ENCODE assay signal across 10 cellular contexts in the genomic region with DNA sequence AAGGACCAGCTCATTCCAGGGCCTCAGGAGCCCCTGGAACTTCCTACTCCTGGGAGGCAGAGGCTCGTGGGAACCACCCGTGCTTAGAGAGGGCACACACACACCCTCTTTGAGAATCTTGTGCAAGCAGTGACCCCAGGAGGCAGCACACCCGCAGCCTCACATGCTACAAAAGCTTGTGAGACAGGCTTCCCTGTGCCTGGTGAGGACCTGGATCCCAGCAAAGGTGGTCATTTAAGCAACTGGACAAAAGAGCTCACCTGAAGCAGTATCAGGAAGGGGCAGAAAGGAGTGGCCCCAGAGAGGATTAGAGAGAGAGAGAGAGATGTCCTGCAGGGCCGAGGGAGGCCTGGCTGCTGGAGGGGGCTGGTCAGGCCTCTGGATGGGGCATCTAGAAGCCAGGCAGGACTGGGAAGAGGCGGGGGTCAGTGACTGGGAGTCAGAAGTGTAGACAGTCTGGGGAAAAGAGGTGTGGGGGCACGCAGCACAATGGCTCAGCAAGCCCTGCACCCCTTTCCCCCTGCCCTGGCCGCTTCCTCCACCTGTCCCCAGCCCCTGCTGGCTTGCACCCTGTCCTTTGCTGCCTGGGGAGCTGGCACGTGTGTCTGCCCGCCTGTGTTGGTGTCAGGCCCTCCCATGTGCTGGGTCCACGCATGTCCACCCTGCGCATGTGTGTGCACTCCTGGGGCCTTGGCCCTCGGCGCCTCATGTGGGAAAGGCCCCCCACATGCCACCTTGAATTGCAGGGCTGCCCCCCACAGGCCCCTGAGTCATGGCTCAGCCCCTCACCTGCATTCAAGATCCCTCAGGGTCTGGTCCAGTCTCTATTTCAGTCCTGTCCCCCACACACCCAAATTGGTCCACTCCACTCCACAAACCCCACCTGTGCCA. TPM values are rescaled to one million over a fixed set of nuclear protein-coding genes. Genes with fewer than 3 reads are reported as not detected.
DNase-seq lines count a peak whose midpoint lies in the region; ATAC-seq lines count a peak whose summit lies in the region.
"Had no signal": no experiment of that assay in that cellular context is flagged by ENCODE, and none has a peak within 500 bp of the region (broad histone marks: within the 10 kb centered on the region; RNA-seq: fewer than 3 reads in every experiment).

No MANE protein-coding gene starts in this region.

- peaks cover 11 to 22% of the 10 kb centered on the region in 2 donors for H3K36me3 Mint-ChIP-seq in activated T-cell treated with anti-CD3 and anti-CD28 coated beads, Interleukin-2, amount 50 U/mL, for 72 hours (ENCODE audit: insufficient read depth in 2 of 2)
- peaks cover 17 to 40% of the 10 kb centered on the region in 2 donors for H3K36me3 Mint-ChIP-seq in activated naive CD4-positive, alpha-beta T cell treated with anti-CD3 and anti-CD28 coated beads, Interleukin-2, amount 50 U/mL, for 72 hours

- H3K4me3 Mint-ChIP-seq in activated T-cell treated with anti-CD3 and anti-CD28 coated beads, Interleukin-2, amount 50 U/mL, for 72 hours: no peak overlapping the region
- H3K4me3 Mint-ChIP-seq in stimulated activated naive CD8-positive, alpha-beta T cell treated with anti-CD3 and anti-CD28 coated beads, Interleukin-15, amount 100 ng/mL, for 72 hours: no peak overlapping the region

- peaks cover 3% of the 10 kb centered on the region for H3K4me1 Mint-ChIP-seq in activated T-cell treated with anti-CD3 and anti-CD28 coated beads, Interleukin-2, amount 50 U/mL, for 72 hours (ENCODE audit: low read depth)
- H3K4me1 Mint-ChIP-seq in stimulated activated naive CD8-positive, alpha-beta T cell treated with anti-CD3 and anti-CD28 coated beads, Interleukin-15, amount 100 ng/mL, for 72 hours: peaks cover 57% of the 10 kb centered on the region

- peaks cover 0 to 7% of the 10 kb centered on the region in 2 donors for H3K9me3 Mint-ChIP-seq in activated T-cell treated with anti-CD3 and anti-CD28 coated beads, Interleukin-2, amount 50 U/mL, for 72 hours
- peaks cover 0 to 4% of the 10 kb centered on the region in 2 donors for H3K9me3 Mint-ChIP-seq in activated naive CD4-positive, alpha-beta T cell treated with anti-CD3 and anti-CD28 coated beads, Interleukin-2, amount 50 U/mL, for 72 hours
- H3K9me3 Mint-ChIP-seq in stimulated activated naive CD8-positive, alpha-beta T cell treated with anti-CD3 and anti-CD28 coated beads, Interleukin-15, amount 100 ng/mL, for 72 hours: peaks cover 0 to 8% of the 10 kb centered on the region in 2 donors

- intact Hi-C loops in left colon (cut with DNase I, micrococcal nuclease): loop anchor here in 1 of 2 donors (10.0 kb wide), 1 partner anchor 71 kb away; no protein-coding TSS in a partner anchor

- no peak for ATAC-seq in activated T-cell treated with anti-CD3 and anti-CD28 coated beads, Interleukin-2, amount 50 U/mL, for 72 hours (replicated peaks in 1 of 2)
- ATAC-seq in activated naive CD4-positive, alpha-beta T cell treated with anti-CD3 and anti-CD28 coated beads, Interleukin-2, amount 50 U/mL, for 72 hours: no peak
- no peak for ATAC-seq in left colon
- ATAC-seq in stimulated activated naive CD8-positive, alpha-beta T cell treated with anti-CD3 and anti-CD28 coated beads, Interleukin-15, amount 100 ng/mL, for 72 hours: no peak

- peak overlapping the region; percentile 70 for H3K27ac Mint-ChIP-seq in activated T-cell treated with anti-CD3 and anti-CD28 coated beads, Interleukin-2, amount 50 U/mL, for 72 hours
- H3K27ac Mint-ChIP-seq in activated naive CD4-positive, alpha-beta T cell treated with anti-CD3 and anti-CD28 coated beads, Interleukin-2, amount 50 U/mL, for 72 hours: peak overlapping the region; percentile 59 to 70
- H3K27ac Mint-ChIP-seq in stimulated activated naive CD8-positive, alpha-beta T cell treated with anti-CD3 and anti-CD28 coated beads, Interleukin-15, amount 100 ng/mL, for 72 hours: peak overlapping the region; percentile 91 to 92

- no peaks in the 10 kb centered on the region for H3K27me3 Mint-ChIP-seq in activated T-cell treated with anti-CD3 and anti-CD28 coated beads, Interleukin-2, amount 50 U/mL, for 72 hours (ENCODE audit: low read depth)
- no peaks in the 10 kb centered on the region for H3K27me3 Mint-ChIP-seq in stimulated activated naive CD8-positive, alpha-beta T cell treated with anti-CD3 and anti-CD28 coated beads, Interleukin-15, amount 100 ng/mL, for 72 hours

- DNase-seq in activated T-cell treated with anti-CD3 and anti-CD28 coated beads, Interleukin-2, amount 50 U/mL, for 72 hours: peak in 1 of 2 donors; percentile 0
- no peak for DNase-seq in activated T-cell treated with anti-CD3 and anti-CD28 coated beads, Interleukin-2, amount 50 U/mL, for 1 hour
- DNase-seq in activated naive CD4-positive, alpha-beta T cell treated with anti-CD3 and anti-CD28 coated beads, Interleukin-2, amount 50 U/mL, for 72 hours (ENCODE audit: low spot score in 2 of 2): no peak
- DNase-seq in left colon (peak; percentile 12 to 19), foreskin melanocyte (no peak), amniotic stem cell (lab: John Stamatoyannopoulos, UW) (no peak), hypothalamus (lab: John Stamatoyannopoulos, UW) (no peak)
- DNase-seq in stimulated activated naive CD8-positive, alpha-beta T cell treated with anti-CD3 and anti-CD28 coated beads, Interleukin-15, amount 100 ng/mL, for 72 hours: peak; percentile 1 to 9
- DNase-seq: KBM-7 had no signal

RNA-seq across cellular contexts. Expression of a gene that starts 36.9 kb away (rescaled TPM):
- total RNA-seq in activated T-cell treated with anti-CD3 and anti-CD28 coated beads, Interleukin-2, amount 50 U/mL, for 72 hours: 10 to 100 TPM; 30.4 to 36.4 TPM
- total RNA-seq in activated naive CD4-positive, alpha-beta T cell treated with anti-CD3 and anti-CD28 coated beads, Interleukin-2, amount 50 U/mL, for 72 hours: 10 to 100 TPM in 1 of 2 donors, 1 to 10 TPM in 1; 6.9 to 27.1 TPM
- total RNA-seq in left colon: 100 to 1,000 TPM; 708 to 954 TPM

RNA-seq across cellular contexts. Expression of a gene that starts 39.0 kb away (rescaled TPM):
- total RNA-seq in activated T-cell treated with anti-CD3 and anti-CD28 coated beads, Interleukin-2, amount 50 U/mL, for 72 hours: 100 to 1,000 TPM; 141 to 152 TPM
- 100 to 1,000 TPM in 1 of 2 donors, 10 to 100 TPM in 1; 95.5 to 149 TPM for total RNA-seq in activated naive CD4-positive, alpha-beta T cell treated with anti-CD3 and anti-CD28 coated beads, Interleukin-2, amount 50 U/mL, for 72 hours
- 1 to 10 TPM; 1.6 to 7.2 TPM for total RNA-seq in left colon
- total RNA-seq: SJSA1 had no signal

Comparison
In these comparisons a context has a peak if more than half of its experiments do, and no peak if none do; other contexts are left out.
1. DNase-seq: peak in left colon (2 of 2) and stimulated activated naive CD8-positive, alpha-beta T cell treated with anti-CD3 and anti-CD28 coated beads, Interleukin-15, amount 100 ng/mL, for 72 hours (2 of 2); none in activated T-cell treated with anti-CD3 and anti-CD28 coated beads, Interleukin-2, amount 50 U/mL, for 1 hour (single experiment), activated naive CD4-positive, alpha-beta T cell treated with anti-CD3 and anti-CD28 coated beads, Interleukin-2, amount 50 U/mL, for 72 hours (0 of 2), foreskin melanocyte (single experiment), amniotic stem cell (single experiment) and hypothalamus (0 of 51).
2. RNA of a gene that starts 36.9 kb away (total RNA-seq): 708 to 954 TPM in left colon; 30.4 to 36.4 TPM in activated T-cell treated with anti-CD3 and anti-CD28 coated beads, Interleukin-2, amount 50 U/mL, for 72 hours and 6.9 to 27.1 TPM in activated naive CD4-positive, alpha-beta T cell treated with anti-CD3 and anti-CD28 coated beads, Interleukin-2, amount 50 U/mL, for 72 hours; every median in the first group is over 10 times any median in the second.
3. RNA of a gene that starts 39.0 kb away (total RNA-seq): 141 to 152 TPM in activated T-cell treated with anti-CD3 and anti-CD28 coated beads, Interleukin-2, amount 50 U/mL, for 72 hours and 95.5 to 149 TPM in activated naive CD4-positive, alpha-beta T cell treated with anti-CD3 and anti-CD28 coated beads, Interleukin-2, amount 50 U/mL, for 72 hours; 1.6 to 7.2 TPM in left colon; every median in the first group is over 10 times any median in the second.
4. Peak in every context shown above with its lines, with median percentiles within 50 percentile points of each other: H3K27ac Mint-ChIP-seq.